9 cellular contexts compared by ENCODE assay signal in genomic region chr17:32009262-32009542, GRCh38. TPM values are rescaled to one million over a fixed set of nuclear protein-coding genes. Genes with fewer than 3 reads are reported as not detected.
DNase-seq lines count a peak whose midpoint lies in the region; ATAC-seq and TF ChIP-seq lines count a peak whose summit lies in the region.
"Had no signal": no experiment of that assay in that cellular context is flagged by ENCODE, and none has a peak within 500 bp of the region (broad histone marks: within the 10 kb centered on the region; RNA-seq: fewer than 3 reads in every experiment).

No MANE protein-coding gene starts in this region.

- no peaks in the 10 kb centered on the region for H3K36me3 ChIP-seq in spleen

- peak overlapping the region; percentile 90 for H3K27ac Mint-ChIP-seq in activated CD4-positive, alpha-beta T cell treated with anti-CD3 and anti-CD28 coated beads, Interleukin-2, amount 10 ng/mL, durations not matched to agents 24 days and 14 days
- H3K27ac Mint-ChIP-seq in activated B cell treated with CpG ODN at 0.5 μM for 24 hours: no peak overlapping the region

- H3K4me1 ChIP-seq in spleen: peaks cover 20 to 71% (median 39%) of the 10 kb centered on the region in 6 donors

- H3K9me3 ChIP-seq in spleen: no peaks in the 10 kb centered on the region

- intact Hi-C loops in activated CD4-positive, alpha-beta T cell treated with anti-CD3 and anti-CD28 coated beads, Interleukin-2, amount 10 ng/mL, durations not matched to agents 24 days and 14 days (cut with micrococcal nuclease): loop anchor here (2.0 to 10.0 kb wide), 2 partner anchors 134 to 346 kb away; partner anchors contain the start of genes RHOT1 and ZNF207
- intact Hi-C loops in activated B cell treated with CpG ODN at 0.5 μM for 24 hours (cut with micrococcal nuclease) (loop anchor here (5.0 kb wide), 1 partner anchor 72 kb away; the partner anchor contains the start of gene SUZ12), spleen (cut with DNase I; ENCODE audit: low total_unique reads) (loop anchor here (10.0 kb wide), 1 partner anchor 126 kb away; no protein-coding TSS in a partner anchor)

- CTCF ChIA-PET in activated B cell treated with CpG ODN at 0.5 μM for 24 hours (lab: Charles Lee): interaction anchor here (0.6 kb wide), 1 partner anchor 129 kb away, joined by 3 read pairs; no protein-coding TSS in a partner anchor

- H3K27me3 Mint-ChIP-seq in activated CD4-positive, alpha-beta T cell treated with anti-CD3 and anti-CD28 coated beads, Interleukin-2, amount 10 ng/mL, durations not matched to agents 24 days and 14 days: no peaks in the 10 kb centered on the region
- H3K27me3 Mint-ChIP-seq in activated B cell treated with CpG ODN at 0.5 μM for 24 hours: no peaks in the 10 kb centered on the region

- no peaks in the 10 kb centered on the region for H3K9me3 Mint-ChIP-seq in activated CD4-positive, alpha-beta T cell treated with anti-CD3 and anti-CD28 coated beads, Interleukin-2, amount 10 ng/mL, durations not matched to agents 24 days and 14 days
- no peaks in the 10 kb centered on the region for H3K9me3 Mint-ChIP-seq in activated B cell treated with CpG ODN at 0.5 μM for 24 hours

- H3K4me1 Mint-ChIP-seq in activated CD4-positive, alpha-beta T cell treated with anti-CD3 and anti-CD28 coated beads, Interleukin-2, amount 10 ng/mL, durations not matched to agents 24 days and 14 days: peaks cover 32% of the 10 kb centered on the region
- H3K4me1 Mint-ChIP-seq in activated B cell treated with CpG ODN at 0.5 μM for 24 hours: peaks cover 32% of the 10 kb centered on the region

- H3K27ac ChIP-seq in spleen: no peak overlapping the region

- H3K4me3 ChIP-seq in fibroblast of pulmonary artery (replicated peaks; ENCODE audit: low read depth, low read length) (peak overlapping the region; percentile 93), spleen (peak overlapping the region in 5 of 8 donors; percentile 79 to 97 (median 87))

- H3K36me3 Mint-ChIP-seq in activated CD4-positive, alpha-beta T cell treated with anti-CD3 and anti-CD28 coated beads, Interleukin-2, amount 10 ng/mL, durations not matched to agents 24 days and 14 days (ENCODE audit: low read depth): peaks cover 20% of the 10 kb centered on the region
- peaks cover 2% of the 10 kb centered on the region for H3K36me3 Mint-ChIP-seq in activated B cell treated with CpG ODN at 0.5 μM for 24 hours (ENCODE audit: low read depth)

- POLR2A ChIA-PET in activated B cell treated with CpG ODN at 0.5 μM for 24 hours (lab: Charles Lee): interaction anchor here (0.7 kb wide), 1 partner anchor 9 kb away, joined by 3 read pairs; no protein-coding TSS in a partner anchor

- ATAC-seq in activated B cell treated with CpG ODN at 0.5 μM for 24 hours (ENCODE audit: low read depth): no peak
- no peak for ATAC-seq in GM21825 (IDR thresholded peaks at IDR 0.05; ENCODE audit: unreplicated experiment)
- no peak for ATAC-seq in GM19463 (IDR thresholded peaks at IDR 0.05; ENCODE audit: unreplicated experiment)
- ATAC-seq: HCT116 had no signal

- peak overlapping the region; percentile 91 for H3K4me3 Mint-ChIP-seq in activated CD4-positive, alpha-beta T cell treated with anti-CD3 and anti-CD28 coated beads, Interleukin-2, amount 10 ng/mL, durations not matched to agents 24 days and 14 days
- H3K4me3 Mint-ChIP-seq in activated B cell treated with CpG ODN at 0.5 μM for 24 hours: peak overlapping the region; percentile 84

- 95 to 98% (median 98%) methylated on average over 2 of the region's 2 CpGs for WGBS in spleen, 5 donors

- TF ChIP-seq CTCF in activated B cell treated with CpG ODN at 0.5 μM for 24 hours (IDR thresholded peaks at IDR 0.05) (no peak), fibroblast of pulmonary artery (IDR thresholded peaks at IDR 0.05; ENCODE audit: low read length, missing control alignments) (no peak), spleen (IDR thresholded peaks at IDR 0.05 in 8 of 11, conservative IDR thresholded peaks at IDR 0.05 in 3 of 11) (no peak)

- no peak for TF ChIP-seq POLR2A in spleen (IDR thresholded peaks at IDR 0.05)

- peak; percentile 50 for DNase-seq in activated CD4-positive, alpha-beta T cell treated with anti-CD3 and anti-CD28 coated beads, Interleukin-2, amount 10 ng/mL, durations not matched to agents 24 days and 14 days
- no peak for DNase-seq in activated CD4-positive, alpha-beta T cell treated with anti-CD3 and anti-CD28 coated beads for 48 hours
- no peak for DNase-seq in activated B cell treated with CpG ODN at 0.5 μM for 24 hours
- no peak for DNase-seq in fibroblast of pulmonary artery (ENCODE audit: low read depth)
- peak; percentile 13 for DNase-seq in spleen
- no peak for DNase-seq in SW 1271 (lab: John Stamatoyannopoulos, UW)

- H3K27me3 ChIP-seq in spleen (replicated peaks in 1 of 7): no peaks in the 10 kb centered on the region

RNA-seq across cellular contexts. Expression of gene LRRC37B, which starts 2.0 kb away (rescaled TPM):
- 17.7 and 22.1 TPM in 2 replicates for total RNA-seq in activated CD4-positive, alpha-beta T cell treated with anti-CD3 and anti-CD28 coated beads, Interleukin-2, amount 10 ng/mL, durations not matched to agents 24 days and 14 days
- 13.8 and 19.5 TPM in 2 replicates for total RNA-seq in activated B cell treated with CpG ODN at 0.5 μM for 24 hours
- 10 to 100 TPM; 19.7 to 53.1 (median 30.9) TPM for total RNA-seq in spleen
- polyA plus RNA-seq in spleen: 10 to 100 TPM; 10.7 to 17.1 (median 11.7) TPM

Comparison
In these comparisons a context has a peak if more than half of its experiments do, and no peak if none do; other contexts are left out.
1. DNase-seq: peak in activated CD4-positive, alpha-beta T cell treated with anti-CD3 and anti-CD28 coated beads, Interleukin-2, amount 10 ng/mL, durations not matched to agents 24 days and 14 days (single experiment) and spleen (single experiment); none in activated CD4-positive, alpha-beta T cell treated with anti-CD3 and anti-CD28 coated beads for 48 hours (single experiment), activated B cell treated with CpG ODN at 0.5 μM for 24 hours (single experiment), fibroblast of pulmonary artery (single experiment) and SW 1271 (0 of 2).